In genomic region chr2:200525066-200525465, GRCh38 we compare ENCODE assay signal across 1 cellular context.
TF ChIP-seq lines count a peak whose summit lies in the region.

No MANE protein-coding gene starts in this region.

TF ChIP-seq in endothelial cell of umbilical vein, 7 proteins besides CTCF, POLR2A, EP300 and RAD21:
- no peak for TF ChIP-seq MYC (IDR thresholded peaks at IDR 0.05; ENCODE audit: low read depth, low read length)
